8 cellular contexts compared by ENCODE assay signal in the genomic region with DNA sequence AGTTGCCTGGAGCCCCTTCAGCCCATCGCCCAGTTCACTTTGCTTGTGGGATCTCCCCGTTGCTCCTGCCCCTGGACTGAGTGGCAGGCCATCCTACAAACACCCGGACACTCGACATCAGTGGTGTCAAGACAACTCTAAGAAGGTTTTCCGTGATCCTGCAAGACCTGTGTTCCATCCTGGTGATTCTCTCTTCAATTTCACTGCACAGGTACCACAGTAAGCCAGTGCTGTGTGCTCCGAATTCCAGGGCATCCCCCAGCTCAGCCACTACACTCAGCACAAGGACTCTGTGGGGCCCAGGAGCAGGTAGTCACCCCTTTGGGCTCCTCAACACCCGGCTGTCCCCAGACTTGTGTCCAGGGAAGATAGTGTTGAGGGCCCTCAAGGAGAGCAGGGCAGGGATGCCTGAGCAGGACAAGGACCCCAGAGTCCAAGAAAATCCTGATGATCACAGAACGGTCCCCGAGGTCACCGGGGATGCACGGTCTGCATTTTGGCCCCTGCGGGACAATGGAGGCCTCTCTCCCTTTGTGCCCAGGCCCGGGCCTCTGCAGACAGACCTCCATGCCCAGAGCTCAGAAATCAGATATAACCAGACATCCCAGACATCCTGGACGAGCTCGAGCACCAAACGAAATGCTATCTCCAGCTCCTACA.
DNase-seq lines count a peak whose midpoint lies in the region; ATAC-seq, FAIRE-seq and TF ChIP-seq lines count a peak whose summit lies in the region.
"Not testable (repeated sequence)": the region's sequence is repeated elsewhere in the genome, so short reads cannot be mapped to it uniquely, and the experiment has no call there.

No MANE protein-coding gene starts in this region.

- FAIRE-seq in urothelium cell line (lab: Jason Lieb, UNC) = not testable (repeated sequence)

- H3K9me3 Mint-ChIP-seq in activated CD4-positive, alpha-beta T cell treated with anti-CD3 and anti-CD28 coated beads, Interleukin-2, amount 10 ng/mL, durations not matched to agents 24 days and 14 days = not testable (repeated sequence)

- H3K4me3 Mint-ChIP-seq in activated CD4-positive, alpha-beta T cell treated with anti-CD3 and anti-CD28 coated beads, Interleukin-2, amount 10 ng/mL, durations not matched to agents 24 days and 14 days = not testable (repeated sequence)

- in situ Hi-C loops in mammary epithelial cell (cut with MboI; ENCODE audit: low sequenced_read_pairs in 2 of 2) = not testable (repeated sequence)

- 96% methylated on average over 16 of the region's 16 CpGs for whole genome bisulfite sequencing in mammary epithelial cell (ENCODE audit: low coverage, missing lambda C conversion rate)
- WGBS in right lobe of liver (ENCODE audit: insufficient coverage, low coverage, low lambda C conversion rate, missing lambda C conversion rate) = 93% methylated on average over 15 of the region's 16 CpGs

- intact Hi-C loops in activated CD4-positive, alpha-beta T cell treated with anti-CD3 and anti-CD28 coated beads, Interleukin-2, amount 10 ng/mL, durations not matched to agents 24 days and 14 days (cut with micrococcal nuclease); mammary epithelial cell (cut with micrococcal nuclease); head of caudate nucleus (cut with DNase I); right lobe of liver (cut with DNase I); posterior vena cava (cut with DNase I): not testable (repeated sequence)

- not testable (repeated sequence) for H3K4me2 ChIP-seq in mammary epithelial cell (ENCODE audit: insufficient read depth, low read depth, low read length)

- DNase-seq in GM03348 (ENCODE audit: low spot score) = peak; percentile 10
- peak; percentile 9 for DNase-seq in M059J (ENCODE audit: low read depth)
- DNase-seq in activated CD4-positive, alpha-beta T cell treated with anti-CD3 and anti-CD28 coated beads, Interleukin-2, amount 10 ng/mL, durations not matched to agents 24 days and 14 days = peak; percentile 73
- peak; percentile 0 for DNase-seq in mammary epithelial cell
- DNase-seq in head of caudate nucleus = peak in 29 of 42 donors; percentile 1 to 66 (median 33)
- peak; percentile 41 to 64 (median 50) for DNase-seq in right lobe of liver
- peak; percentile 94 for DNase-seq in posterior vena cava (ENCODE audit: low spot score)
- DNase-seq in urothelium cell line (ENCODE audit: low spot score) = peak; percentile 5

- CTCF ChIA-PET in mammary epithelial cell (lab: Charles Lee; ENCODE audit: low non-redundant PET) = not testable (repeated sequence)

- H3K36me3 Mint-ChIP-seq in activated CD4-positive, alpha-beta T cell treated with anti-CD3 and anti-CD28 coated beads, Interleukin-2, amount 10 ng/mL, durations not matched to agents 24 days and 14 days (ENCODE audit: low read depth) = not testable (repeated sequence)

- H3K79me2 ChIP-seq in mammary epithelial cell (ENCODE audit: insufficient read depth, low read length) = not testable (repeated sequence)

- not testable (repeated sequence) for TF ChIP-seq CTCF in mammary epithelial cell (conservative IDR thresholded peaks at IDR 0.05 in 1 of 2, IDR thresholded peaks at IDR 0.05 in 1 of 2; ENCODE audit: extremely low read depth in 1 of 2, insufficient read depth in 1 of 2, low read depth in 1 of 2, low read length in 2 of 2); right lobe of liver (IDR thresholded peaks at IDR 0.05)

- not testable (repeated sequence) for ATAC-seq in right lobe of liver

- dilution Hi-C loops in mammary epithelial cell (cut with HindIII; ENCODE audit: low sequenced_read_pairs) = not testable (repeated sequence)

- not testable (repeated sequence) for H3K27me3 ChIP-seq in mammary epithelial cell (ENCODE audit: insufficient read depth, low read length); right lobe of liver

- not testable (repeated sequence) for H3K36me3 ChIP-seq in mammary epithelial cell (ENCODE audit: insufficient read depth, low read length); right lobe of liver

- H3K9ac ChIP-seq in mammary epithelial cell (ENCODE audit: insufficient read depth, low read length) = not testable (repeated sequence)

- H3K27ac ChIP-seq in mammary epithelial cell (ENCODE audit: insufficient read depth, low read depth, low read length); right lobe of liver: not testable (repeated sequence)

- H3K4me1 ChIP-seq in mammary epithelial cell (ENCODE audit: insufficient read depth, low read length); right lobe of liver: not testable (repeated sequence)

- H2AFZ ChIP-seq in mammary epithelial cell (ENCODE audit: low read depth, low read length) = not testable (repeated sequence)

- not testable (repeated sequence) for H3K4me3 ChIP-seq in mammary epithelial cell (replicated peaks in 1 of 3; ENCODE audit: insufficient read depth in 1 of 3, low read depth in 2 of 3, low read length in 3 of 3); right lobe of liver

- not testable (repeated sequence) for H3K27me3 Mint-ChIP-seq in activated CD4-positive, alpha-beta T cell treated with anti-CD3 and anti-CD28 coated beads, Interleukin-2, amount 10 ng/mL, durations not matched to agents 24 days and 14 days

- not testable (repeated sequence) for TF ChIP-seq POLR2A in right lobe of liver (IDR thresholded peaks at IDR 0.05)

- BruUV-seq in mammary epithelial cell (replicated peaks; lab: Mats Ljungman, UMichigan) = not testable (repeated sequence)

- H3K27ac Mint-ChIP-seq in activated CD4-positive, alpha-beta T cell treated with anti-CD3 and anti-CD28 coated beads, Interleukin-2, amount 10 ng/mL, durations not matched to agents 24 days and 14 days = not testable (repeated sequence)

- not testable (repeated sequence) for H3K4me1 Mint-ChIP-seq in activated CD4-positive, alpha-beta T cell treated with anti-CD3 and anti-CD28 coated beads, Interleukin-2, amount 10 ng/mL, durations not matched to agents 24 days and 14 days

- not testable (repeated sequence) for H3K9me3 ChIP-seq in mammary epithelial cell (replicated peaks; ENCODE audit: insufficient read depth, low read length); right lobe of liver

- not testable (repeated sequence) for H4K20me1 ChIP-seq in mammary epithelial cell (ENCODE audit: insufficient read depth, low read length)

Comparison
In these comparisons a context has a peak if more than half of its experiments do, and no peak if none do; other contexts are left out.
1. DNase-seq: peak in every context shown above with its lines; median percentile 94 in posterior vena cava; 73 in activated CD4-positive, alpha-beta T cell treated with anti-CD3 and anti-CD28 coated beads, Interleukin-2, amount 10 ng/mL, durations not matched to agents 24 days and 14 days; 50 in right lobe of liver; 33 in head of caudate nucleus; 10 in GM03348; 9 in M059J; 5 in urothelium cell line; 0 in mammary epithelial cell.